In the genomic region with DNA sequence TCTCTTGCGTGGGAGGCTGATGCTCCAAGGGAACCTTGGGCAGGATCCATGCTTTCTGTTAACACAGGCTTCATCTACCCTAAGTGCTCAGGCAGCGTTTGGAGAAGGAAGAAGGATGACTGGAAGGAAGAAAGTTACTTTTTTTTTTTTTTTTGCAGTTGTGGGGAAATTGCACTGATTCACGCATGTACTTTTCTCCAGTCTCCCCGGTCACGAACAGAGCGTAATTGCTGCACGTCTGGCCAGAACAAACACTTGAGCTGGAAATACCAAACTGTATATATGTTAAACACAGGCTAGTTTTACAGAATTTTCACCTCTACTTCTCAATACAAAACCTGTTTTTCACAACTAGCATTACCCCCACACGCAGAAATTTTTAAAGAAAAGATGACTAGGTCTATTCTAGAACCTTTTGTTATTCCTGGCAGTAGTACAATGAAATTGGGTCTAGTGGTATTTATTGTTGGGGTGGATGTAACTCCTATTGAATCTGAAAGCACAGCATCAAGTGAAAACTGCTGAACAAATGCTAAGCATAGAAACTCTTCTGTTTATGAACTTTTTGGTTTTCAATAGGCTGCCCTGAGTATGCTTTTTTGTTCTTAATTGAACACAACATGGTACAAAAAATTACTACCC, we compare ENCODE assay signal across 23 cellular contexts. TPM values are rescaled to one million over a fixed set of nuclear protein-coding genes. Genes with fewer than 3 reads are reported as not detected.
A peak's percentile ranks its signal among the peaks of the same experiment; 100 is the strongest.
DNase-seq lines count a peak whose midpoint lies in the region; ATAC-seq and TF ChIP-seq lines count a peak whose summit lies in the region.
"Had no signal": no experiment of that assay in that cellular context is flagged by ENCODE, and none has a peak within 500 bp of the region (broad histone marks: within the 10 kb centered on the region; RNA-seq: fewer than 3 reads in every experiment).

No MANE protein-coding gene starts in this region.

- CTCF ChIA-PET in naive thymus-derived CD4-positive, alpha-beta T cell (lab: Charles Lee), result interaction anchor here (1.7 kb wide), 1 partner anchor 205 kb away, joined by 7 read pairs; no protein-coding TSS in a partner anchor

- no peak overlapping the region for H2AFZ ChIP-seq in osteoblast (ENCODE audit: low read length)

- intact Hi-C loops in naive thymus-derived CD4-positive, alpha-beta T cell (cut with micrococcal nuclease), result loop anchor here in 1 of 2 donors (5.0 kb wide), 1 partner anchor 175 kb away; no protein-coding TSS in a partner anchor

- no peak overlapping the region for H3K27ac Mint-ChIP-seq in naive thymus-derived CD4-positive, alpha-beta T cell
- H3K27ac Mint-ChIP-seq: activated B cell treated with CpG ODN at 0.5 μM for 24 hours; activated naive CD4-positive, alpha-beta T cell treated with anti-CD3 and anti-CD28 coated beads, Interleukin-2, amount 50 U/mL, for 72 hours; memory B cell had no signal

- ATAC-seq in naive thymus-derived CD4-positive, alpha-beta T cell, result no peak
- ATAC-seq in GM21367 (IDR thresholded peaks at IDR 0.05; ENCODE audit: unreplicated experiment), result no peak

- no peaks in the 10 kb centered on the region for H3K27me3 ChIP-seq in adipocyte (replicated peaks; ENCODE audit: control insufficient read depth, insufficient read depth, low read length)
- H3K27me3 ChIP-seq in osteoblast (ENCODE audit: insufficient read depth, low read length), result no peaks in the 10 kb centered on the region
- no peaks in the 10 kb centered on the region for H3K27me3 ChIP-seq in naive thymus-derived CD4-positive, alpha-beta T cell (ENCODE audit: control insufficient read depth in 2 of 2, insufficient read depth in 2 of 2, low read length in 2 of 2)
- H3K27me3 ChIP-seq: body of pancreas, Peyer's patch had no signal

- H3K79me2 ChIP-seq in osteoblast (ENCODE audit: insufficient read depth, low read length), result no peaks in the 10 kb centered on the region

- H3K4me1 ChIP-seq in adipocyte (ENCODE audit: control insufficient read depth, insufficient read depth, low read length) (peaks cover 48% of the 10 kb centered on the region), osteoblast (ENCODE audit: insufficient read depth, low read length) (peaks cover 41% of the 10 kb centered on the region)
- H3K4me1 ChIP-seq in naive thymus-derived CD4-positive, alpha-beta T cell (ENCODE audit: control insufficient read depth in 2 of 2, insufficient read depth in 2 of 2, low read length in 2 of 2), result no peaks in the 10 kb centered on the region
- H3K4me1 ChIP-seq: body of pancreas, Peyer's patch, psoas muscle had no signal

- POLR2A ChIA-PET in naive thymus-derived CD4-positive, alpha-beta T cell (lab: Charles Lee), result no interaction called here

- no peaks in the 10 kb centered on the region for H3K4me1 Mint-ChIP-seq in naive thymus-derived CD4-positive, alpha-beta T cell
- H3K4me1 Mint-ChIP-seq: activated B cell treated with CpG ODN at 0.5 μM for 24 hours, memory B cell had no signal

- H3K27me3 Mint-ChIP-seq in naive thymus-derived CD4-positive, alpha-beta T cell, result peaks cover 0 to 8% (median 2%) of the 10 kb centered on the region in 5 donors

- H3K9ac ChIP-seq in adipocyte (ENCODE audit: low read length), result peak overlapping the region; percentile 59

- no peak overlapping the region for H3K4me3 Mint-ChIP-seq in naive thymus-derived CD4-positive, alpha-beta T cell
- H3K4me3 Mint-ChIP-seq: activated B cell treated with CpG ODN at 0.5 μM for 24 hours, memory B cell had no signal

- peak overlapping the region; percentile 72 for H3K4me2 ChIP-seq in osteoblast (ENCODE audit: insufficient read depth, low read length)

- H3K36me3 Mint-ChIP-seq in naive thymus-derived CD4-positive, alpha-beta T cell, result no peaks in the 10 kb centered on the region
- H3K36me3 Mint-ChIP-seq: activated naive CD4-positive, alpha-beta T cell treated with anti-CD3 and anti-CD28 coated beads, Interleukin-2, amount 50 U/mL, for 72 hours; memory B cell had no signal

- no peaks in the 10 kb centered on the region for H4K20me1 ChIP-seq in osteoblast (ENCODE audit: insufficient read depth, low read length)

- H3K9me3 Mint-ChIP-seq in naive thymus-derived CD4-positive, alpha-beta T cell, result no peaks in the 10 kb centered on the region
- H3K9me3 Mint-ChIP-seq: activated B cell treated with CpG ODN at 0.5 μM for 24 hours; activated naive CD4-positive, alpha-beta T cell treated with anti-CD3 and anti-CD28 coated beads, Interleukin-2, amount 50 U/mL, for 72 hours; memory B cell had no signal

- H3K4me3 ChIP-seq in adipocyte (ENCODE audit: low read length) (no peak overlapping the region), osteoblast (ENCODE audit: insufficient read depth, low read length) (no peak overlapping the region)
- H3K4me3 ChIP-seq in naive thymus-derived CD4-positive, alpha-beta T cell (ENCODE audit: low read length), result no peak overlapping the region
- H3K4me3 ChIP-seq: body of pancreas, Peyer's patch, psoas muscle, skin epidermis had no signal

- H3K36me3 ChIP-seq in adipocyte (ENCODE audit: control insufficient read depth, insufficient read depth, low read length, severe bottlenecking) (no peaks in the 10 kb centered on the region), osteoblast (ENCODE audit: insufficient read depth, low read length) (no peaks in the 10 kb centered on the region)
- H3K36me3 ChIP-seq in naive thymus-derived CD4-positive, alpha-beta T cell (ENCODE audit: control insufficient read depth in 2 of 3, insufficient read depth in 3 of 3, low read length in 3 of 3), result no peaks in the 10 kb centered on the region
- H3K36me3 ChIP-seq: neutrophil, Peyer's patch had no signal

- no peaks in the 10 kb centered on the region for H3K9me3 ChIP-seq in adipocyte (ENCODE audit: control insufficient read depth, low read length)
- H3K9me3 ChIP-seq in osteoblast (ENCODE audit: low read depth, low read length), result no peaks in the 10 kb centered on the region
- no peaks in the 10 kb centered on the region for H3K9me3 ChIP-seq in naive thymus-derived CD4-positive, alpha-beta T cell (ENCODE audit: control insufficient read depth in 2 of 3, low read length in 3 of 3)
- H3K9me3 ChIP-seq: body of pancreas, neutrophil, Peyer's patch, psoas muscle had no signal

- DNase-seq in Daoy (ENCODE audit: low read depth) (peak; percentile 16), adipocyte (ENCODE audit: low read depth) (peak; percentile 71), fibroblast of gingiva (ENCODE audit: low read depth) (peak; percentile 46), osteoblast (ENCODE audit: insufficient read length, low spot score, missing footprints) (peak; percentile 47), NCI-H1105 (lab: John Stamatoyannopoulos, UW) (no peak)
- DNase-seq in naive thymus-derived CD4-positive, alpha-beta T cell, result no peak
- DNase-seq in NK-92 treated with Interleukin-12 subunit alpha and Interleukin-12 subunit beta, amount 100 ng/mL, for 24 hours (lab: John Stamatoyannopoulos, UW), result no peak
- DNase-seq: activated B cell treated with CpG ODN at 0.5 μM for 24 hours; activated CD8-positive, alpha-beta memory T cell treated with anti-CD3 and anti-CD28 coated beads, Interleukin-2, amount 50 U/mL, for 4 hours; psoas muscle; SIG-M5; stimulated activated CD4-positive, alpha-beta T cell treated with anti-CD3 and anti-CD28 coated beads, Interleukin-1b, Interleukin-23, amount 100 ng/mL, for 48 hours had no signal

- TF ChIP-seq CTCF in osteoblast (IDR thresholded peaks at IDR 0.05; ENCODE audit: extremely low read depth, low read depth, low read length), result no peak

- peak overlapping the region; percentile 88 for H3K27ac ChIP-seq in osteoblast (ENCODE audit: low read depth, low read length)
- H3K27ac ChIP-seq in naive thymus-derived CD4-positive, alpha-beta T cell (ENCODE audit: low read depth, low read length), result no peak overlapping the region
- H3K27ac ChIP-seq: body of pancreas, C4-2B, neutrophil, Peyer's patch, psoas muscle, skin epidermis had no signal

RNA-seq across cellular contexts. Expression of a gene that starts 9.3 kb away (rescaled TPM):
- total RNA-seq in Daoy (2014; rRNA removed; shearing (Covaris generic)), result not detected in 2 replicates
- not detected in 2 replicates for total RNA-seq in osteoblast
- total RNA-seq in naive thymus-derived CD4-positive, alpha-beta T cell, result not detected
- polyA plus RNA-seq in naive thymus-derived CD4-positive, alpha-beta T cell, result not detected
- total RNA-seq: activated B cell treated with CpG ODN at 0.5 μM for 24 hours; activated naive CD4-positive, alpha-beta T cell treated with anti-CD3 and anti-CD28 coated beads, Interleukin-2, amount 50 U/mL, for 72 hours; body of pancreas; esophagus mucosa; M059J; Peyer's patch; psoas muscle had no signal
- polyA plus RNA-seq: AG04450, psoas muscle had no signal

RNA-seq across cellular contexts. Expression of a gene that starts 40.0 kb away (rescaled TPM):
- total RNA-seq in Daoy (2014; rRNA removed; shearing (Covaris generic)), result not detected in 2 replicates
- not detected in 2 replicates for total RNA-seq in osteoblast
- total RNA-seq in naive thymus-derived CD4-positive, alpha-beta T cell, result not detected
- not detected for polyA plus RNA-seq in naive thymus-derived CD4-positive, alpha-beta T cell
- total RNA-seq: activated B cell treated with CpG ODN at 0.5 μM for 24 hours; activated naive CD4-positive, alpha-beta T cell treated with anti-CD3 and anti-CD28 coated beads, Interleukin-2, amount 50 U/mL, for 72 hours; body of pancreas; esophagus mucosa; M059J; Peyer's patch; psoas muscle had no signal
- polyA plus RNA-seq: AG04450, psoas muscle had no signal

RNA-seq across cellular contexts. Expression of a gene that starts 42.7 kb away (rescaled TPM):
- total RNA-seq in Daoy (2014; rRNA removed; shearing (Covaris generic)), result not detected in 2 replicates
- total RNA-seq in osteoblast, result not detected in 2 replicates
- not detected for total RNA-seq in naive thymus-derived CD4-positive, alpha-beta T cell
- not detected for polyA plus RNA-seq in naive thymus-derived CD4-positive, alpha-beta T cell
- total RNA-seq: activated B cell treated with CpG ODN at 0.5 μM for 24 hours; activated naive CD4-positive, alpha-beta T cell treated with anti-CD3 and anti-CD28 coated beads, Interleukin-2, amount 50 U/mL, for 72 hours; body of pancreas; esophagus mucosa; M059J; Peyer's patch; psoas muscle had no signal
- polyA plus RNA-seq: AG04450, psoas muscle had no signal

RNA-seq across cellular contexts. Expression of a gene that starts 58.6 kb away (rescaled TPM):
- total RNA-seq in Daoy (2014; rRNA removed; shearing (Covaris generic)), result not detected in 2 replicates
- total RNA-seq in osteoblast, result not detected in 2 replicates
- total RNA-seq in naive thymus-derived CD4-positive, alpha-beta T cell, result not detected
- polyA plus RNA-seq in naive thymus-derived CD4-positive, alpha-beta T cell, result not detected
- total RNA-seq: activated B cell treated with CpG ODN at 0.5 μM for 24 hours; activated naive CD4-positive, alpha-beta T cell treated with anti-CD3 and anti-CD28 coated beads, Interleukin-2, amount 50 U/mL, for 72 hours; body of pancreas; esophagus mucosa; M059J; Peyer's patch; psoas muscle had no signal
- polyA plus RNA-seq: AG04450, psoas muscle had no signal

Comparison
In these comparisons a context has a peak if more than half of its experiments do, and no peak if none do; other contexts are left out.
1. DNase-seq: peak in Daoy (single experiment), adipocyte (single experiment), fibroblast of gingiva (single experiment) and osteoblast (single experiment); none in NCI-H1105 (single experiment), naive thymus-derived CD4-positive, alpha-beta T cell (0 of 9) and NK-92 treated with Interleukin-12 subunit alpha and Interleukin-12 subunit beta, amount 100 ng/mL, for 24 hours (single experiment).